In the genomic region with DNA sequence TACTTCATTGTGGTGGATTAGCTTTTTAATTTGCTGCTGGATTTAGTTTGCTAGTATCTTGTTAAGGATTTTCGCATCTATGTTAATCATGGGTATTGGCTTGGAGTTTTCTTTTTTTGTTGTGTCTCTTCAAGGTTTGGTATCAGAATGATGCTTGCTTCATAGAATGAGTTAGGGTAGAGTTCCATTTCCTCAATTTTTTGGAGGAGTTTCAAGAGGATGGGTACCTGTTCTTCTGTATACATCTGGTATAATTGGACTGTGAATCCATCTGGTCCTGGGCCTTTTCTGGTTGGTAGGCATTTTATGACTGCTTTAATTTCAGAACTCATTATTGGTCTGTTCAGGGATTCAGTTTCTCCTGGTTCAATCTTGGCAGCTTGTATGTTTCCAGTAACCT, we compare ENCODE assay signal across 19 cellular contexts.
"Had no signal": no experiment of that assay in that cellular context is flagged by ENCODE, and none has a peak within 500 bp of the region (broad histone marks: within the 10 kb centered on the region; RNA-seq: fewer than 3 reads in every experiment).

No MANE protein-coding gene starts in this region.

- H2AFZ ChIP-seq: hepatocyte had no signal

- FAIRE-seq: endothelial cell of umbilical vein, frontal cortex, islet of Langerhans, keratinocyte had no signal

- H3K4me2 ChIP-seq: hepatocyte had no signal

- H3K4me1 ChIP-seq: colonic mucosa, esophagus muscularis mucosa, foreskin keratinocyte, gastroesophageal sphincter, heart left ventricle, left lung, lower lobe of right lung had no signal

- DNase-seq: colonic mucosa; cortex of kidney; effector CD8-positive, alpha-beta T cell; foreskin keratinocyte; heart left ventricle; left cardiac atrium; left lung; left ventricle myocardium superior; lower lobe of right lung; mesenchymal stem cell; midbrain; naive thymus-derived CD4-positive, alpha-beta T cell had no signal

- H3K27me3 ChIP-seq: colonic mucosa, esophagus muscularis mucosa, foreskin keratinocyte, gastroesophageal sphincter, heart left ventricle, hepatocyte, left lung had no signal

- H3K4me3 ChIP-seq: colonic mucosa, esophagus muscularis mucosa, gastroesophageal sphincter, heart left ventricle, hepatocyte, left lung, lower lobe of right lung had no signal

- H3K9me3 ChIP-seq: colonic mucosa, esophagus muscularis mucosa, lower lobe of right lung had no signal

- H3K36me3 ChIP-seq: colonic mucosa, esophagus muscularis mucosa, gastroesophageal sphincter, heart left ventricle, left lung, lower lobe of right lung had no signal

- H3K79me2 ChIP-seq: hepatocyte had no signal

- H3K27ac ChIP-seq: colonic mucosa, esophagus muscularis mucosa, foreskin keratinocyte, gastroesophageal sphincter, heart left ventricle, hepatocyte, left lung, lower lobe of right lung had no signal
